In the genomic region with DNA sequence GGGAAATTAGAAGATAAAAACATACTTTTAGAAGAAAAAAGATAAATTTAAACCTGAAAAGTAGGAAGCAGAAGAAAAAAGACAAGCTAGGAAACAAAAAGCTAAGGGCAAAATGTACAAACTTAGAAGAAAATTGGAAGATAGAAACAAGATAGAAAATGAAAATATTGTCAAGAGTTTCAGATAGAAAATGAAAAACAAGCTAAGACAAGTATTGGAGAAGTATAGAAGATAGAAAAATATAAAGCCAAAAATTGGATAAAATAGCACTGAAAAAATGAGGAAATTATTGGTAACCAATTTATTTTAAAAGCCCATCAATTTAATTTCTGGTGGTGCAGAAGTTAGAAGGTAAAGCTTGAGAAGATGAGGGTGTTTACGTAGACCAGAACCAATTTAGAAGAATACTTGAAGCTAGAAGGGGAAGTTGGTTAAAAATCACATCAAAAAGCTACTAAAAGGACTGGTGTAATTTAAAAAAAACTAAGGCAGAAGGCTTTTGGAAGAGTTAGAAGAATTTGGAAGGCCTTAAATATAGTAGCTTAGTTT, we compare ENCODE assay signal across 9 cellular contexts.
DNase-seq lines count a peak whose midpoint lies in the region; ATAC-seq lines count a peak whose summit lies in the region.
"Had no signal": no experiment of that assay in that cellular context is flagged by ENCODE, and none has a peak within 500 bp of the region (broad histone marks: within the 10 kb centered on the region; RNA-seq: fewer than 3 reads in every experiment).

No MANE protein-coding gene starts in this region.

- H3K9me3 ChIP-seq in HAP-1 = no peaks in the 10 kb centered on the region
- H3K9me3 ChIP-seq in SK-N-MC (ENCODE audit: low read depth, low read length) = no peaks in the 10 kb centered on the region
- H3K9me3 ChIP-seq in stomach smooth muscle (ENCODE audit: control insufficient read depth in 2 of 2, low read length in 2 of 2) = no peaks in the 10 kb centered on the region

- H3K36me3 ChIP-seq in HAP-1 (replicated peaks) (peaks cover 58% of the 10 kb centered on the region), SK-N-MC (ENCODE audit: insufficient read depth, low read length) (peaks cover 57% of the 10 kb centered on the region), stomach smooth muscle (ENCODE audit: control insufficient read depth in 2 of 2, insufficient read depth in 2 of 2, low read length in 2 of 2) (peaks cover 34 to 46% of the 10 kb centered on the region in 2 donors)

- no peak for ATAC-seq in GM18907 (IDR thresholded peaks at IDR 0.05; ENCODE audit: unreplicated experiment)
- ATAC-seq in effector memory CD8-positive, alpha-beta T cell (replicated peaks) = no peak
- ATAC-seq: left lobe of liver had no signal

- H3K4me3 ChIP-seq in HAP-1 = peak overlapping the region; percentile 60
- H3K4me3 ChIP-seq in SK-N-MC = peak overlapping the region; percentile 89
- H3K4me3 ChIP-seq in iPS-11a (ENCODE audit: low read depth, low read length) = peak overlapping the region; percentile 99
- H3K4me3 ChIP-seq in stomach smooth muscle (ENCODE audit: low read length in 2 of 2) = peak overlapping the region; percentile 91 to 97

- DNase-seq in HAP-1 (ENCODE audit: low spot score in 2 of 2) = no peak
- no peak for DNase-seq in SK-N-MC (ENCODE audit: low read depth, low spot score)
- no peak for DNase-seq in kidney tubule cell (ENCODE audit: low spot score)
- DNase-seq in effector memory CD8-positive, alpha-beta T cell = no peak
- DNase-seq in stimulated activated CD8-positive, alpha-beta memory T cell treated with anti-CD3 and anti-CD28 coated beads, Interleukin-4, amount 100 ng/mL, for 48 hours = no peak

- H3K9ac ChIP-seq in SK-N-MC (ENCODE audit: insufficient read length) (peak overlapping the region; percentile 99), stomach smooth muscle (ENCODE audit: low read length in 2 of 2) (peak overlapping the region; percentile 98 to 99)

- no peaks in the 10 kb centered on the region for H3K36me3 Mint-ChIP-seq in effector memory CD8-positive, alpha-beta T cell (ENCODE audit: insufficient read depth)

- no peak overlapping the region for H3K27ac Mint-ChIP-seq in effector memory CD8-positive, alpha-beta T cell

- in situ Hi-C loops in HAP-1 (cut with MboI; ENCODE audit: low sequenced_read_pairs) = no loop called here

- H3K4me1 Mint-ChIP-seq in effector memory CD8-positive, alpha-beta T cell (ENCODE audit: low read depth in 2 of 2) = peaks cover 37 to 41% of the 10 kb centered on the region in 2 donors

- H3K4me3 Mint-ChIP-seq in effector memory CD8-positive, alpha-beta T cell = no peak overlapping the region

- H3K9me3 Mint-ChIP-seq in effector memory CD8-positive, alpha-beta T cell = no peaks in the 10 kb centered on the region

- H3K27ac ChIP-seq in SK-N-MC = peak overlapping the region; percentile 99
- peak overlapping the region; percentile 100 for H3K27ac ChIP-seq in stomach smooth muscle (ENCODE audit: low read length)

- H3K4me1 ChIP-seq in HAP-1 (peaks cover 15% of the 10 kb centered on the region), stomach smooth muscle (ENCODE audit: control insufficient read depth, insufficient read depth, low read length) (peaks cover 35% of the 10 kb centered on the region)

- no peaks in the 10 kb centered on the region for H3K27me3 Mint-ChIP-seq in effector memory CD8-positive, alpha-beta T cell

- no peaks in the 10 kb centered on the region for H3K27me3 ChIP-seq in HAP-1 (ENCODE audit: low read depth)
- no peaks in the 10 kb centered on the region for H3K27me3 ChIP-seq in stomach smooth muscle (ENCODE audit: control insufficient read depth in 1 of 2, insufficient read depth in 2 of 2, low read length in 2 of 2)
